Comparison of ENCODE assay signal across 16 cellular contexts in genomic region chr15:75170203-75170602, GRCh38. TPM values are rescaled to one million over a fixed set of nuclear protein-coding genes. Genes with fewer than 3 reads are reported as not detected.
A peak's percentile ranks its signal among the peaks of the same experiment; 100 is the strongest.
DNase-seq lines count a peak whose midpoint lies in the region; ATAC-seq and TF ChIP-seq lines count a peak whose summit lies in the region.
"Had no signal": no experiment of that assay in that cellular context is flagged by ENCODE, and none has a peak within 500 bp of the region (broad histone marks: within the 10 kb centered on the region; RNA-seq: fewer than 3 reads in every experiment).

No MANE protein-coding gene starts in this region.

- H3K27ac Mint-ChIP-seq in natural killer cell treated with Interleukin-12 subunit alpha and Interleukin-12 subunit beta and Interleukin-15 and Interleukin-18, amount 100 ng/mL, for 72 hours, result peak overlapping the region; percentile 58 to 78
- H3K27ac Mint-ChIP-seq in natural killer cell, result no peak overlapping the region
- H3K27ac Mint-ChIP-seq: CD14-positive monocyte; CD8-positive, alpha-beta T cell had no signal

- DNase-seq in natural killer cell treated with Interleukin-12 subunit alpha and Interleukin-12 subunit beta and Interleukin-15 and Interleukin-18, amount 100 ng/mL, for 72 hours (ENCODE audit: low spot score), result no peak
- no peak for DNase-seq in natural killer cell
- no peak for DNase-seq in PC-9
- DNase-seq in epithelial cell of prostate (ENCODE audit: low read depth, low spot score), result no peak
- no peak for DNase-seq in DMS53 (lab: John Stamatoyannopoulos, UW)
- DNase-seq: BE2C; CD8-positive, alpha-beta T cell; COR-L47; DMS153; DND-41; GF-D8 had no signal

- no peak overlapping the region for H3K4me3 ChIP-seq in PC-9
- H3K4me3 ChIP-seq: A549 had no signal

- ATAC-seq in natural killer cell treated with Interleukin-12 subunit alpha and Interleukin-12 subunit beta and Interleukin-15 and Interleukin-18, amount 100 ng/mL, for 72 hours, result no peak
- ATAC-seq in natural killer cell, result no peak
- ATAC-seq in HG02678 (IDR thresholded peaks at IDR 0.05; ENCODE audit: unreplicated experiment), result no peak
- ATAC-seq: CD8-positive, alpha-beta T cell; HCT116 had no signal

- no peak for TF ChIP-seq CTCF in natural killer cell (IDR thresholded peaks at IDR 0.05)
- no peak for TF ChIP-seq CTCF in PC-9 (conservative IDR thresholded peaks at IDR 0.05)

- BruUV-seq in PC-9 (replicated peaks; lab: Mats Ljungman, UMichigan), result no TSS peak

- H3K27ac ChIP-seq in PC-9, result peak overlapping the region; percentile 72
- H3K27ac ChIP-seq in epithelial cell of prostate, result peak overlapping the region; percentile 84

- no peak overlapping the region for H3K4me3 Mint-ChIP-seq in natural killer cell treated with Interleukin-12 subunit alpha and Interleukin-12 subunit beta and Interleukin-15 and Interleukin-18, amount 100 ng/mL, for 72 hours
- H3K4me3 Mint-ChIP-seq in natural killer cell, result no peak overlapping the region
- H3K4me3 Mint-ChIP-seq: CD14-positive monocyte; CD8-positive, alpha-beta T cell; IgD-negative memory B cell had no signal

- H3K79me2 ChIP-seq in PC-9 (ENCODE audit: low read depth), result no peaks in the 10 kb centered on the region

- H3K27me3 Mint-ChIP-seq in natural killer cell treated with Interleukin-12 subunit alpha and Interleukin-12 subunit beta and Interleukin-15 and Interleukin-18, amount 100 ng/mL, for 72 hours, result no peaks in the 10 kb centered on the region
- H3K27me3 Mint-ChIP-seq in natural killer cell (ENCODE audit: low read depth in 2 of 2), result no peaks in the 10 kb centered on the region

- no peaks in the 10 kb centered on the region for H3K27me3 ChIP-seq in PC-9 (ENCODE audit: insufficient read depth, low read depth)
- H3K27me3 ChIP-seq: BE2C had no signal

- H3K36me3 ChIP-seq in PC-9 (ENCODE audit: low read depth), result no peaks in the 10 kb centered on the region
- H3K36me3 ChIP-seq: BE2C had no signal

- H3K4me1 Mint-ChIP-seq in natural killer cell treated with Interleukin-12 subunit alpha and Interleukin-12 subunit beta and Interleukin-15 and Interleukin-18, amount 100 ng/mL, for 72 hours (ENCODE audit: low read depth in 2 of 2), result peaks cover 37 to 40% of the 10 kb centered on the region in 2 donors
- H3K4me1 Mint-ChIP-seq in natural killer cell, result peaks cover 38 to 39% of the 10 kb centered on the region in 2 donors

- H3K36me3 Mint-ChIP-seq in natural killer cell treated with Interleukin-12 subunit alpha and Interleukin-12 subunit beta and Interleukin-15 and Interleukin-18, amount 100 ng/mL, for 72 hours, result peaks cover 5% of the 10 kb centered on the region
- H3K36me3 Mint-ChIP-seq in natural killer cell, result no peaks in the 10 kb centered on the region
- H3K36me3 Mint-ChIP-seq: CD8-positive, alpha-beta T cell; IgD-negative memory B cell had no signal

- H3K9me3 Mint-ChIP-seq in natural killer cell treated with Interleukin-12 subunit alpha and Interleukin-12 subunit beta and Interleukin-15 and Interleukin-18, amount 100 ng/mL, for 72 hours, result no peaks in the 10 kb centered on the region
- H3K9me3 Mint-ChIP-seq in natural killer cell, result no peaks in the 10 kb centered on the region
- H3K9me3 Mint-ChIP-seq: CD8-positive, alpha-beta T cell; IgD-negative memory B cell had no signal

- H3K4me1 ChIP-seq in PC-9 (replicated peaks; ENCODE audit: insufficient read depth), result peaks cover 67% of the 10 kb centered on the region
- H3K4me1 ChIP-seq: BE2C had no signal

- H3K4me2 ChIP-seq in PC-9, result peak overlapping the region; percentile 40
- H3K4me2 ChIP-seq: A549 had no signal

- H4K20me1 ChIP-seq in PC-9 (ENCODE audit: insufficient read depth), result no peaks in the 10 kb centered on the region

- POLR2A ChIA-PET in PC-9 (lab: Charles Lee; ENCODE audit: unreplicated experiment), result interaction anchor here (1.2 kb wide), 1 partner anchor 31 kb away, joined by 4 read pairs; no protein-coding TSS in a partner anchor

- CTCF ChIA-PET in PC-9 (lab: Charles Lee), result no interaction called here

- H2AFZ ChIP-seq in PC-9, result no peak overlapping the region

- H3K9me2 ChIP-seq in PC-9 (ENCODE audit: insufficient read depth), result no peaks in the 10 kb centered on the region

- intact Hi-C loops in natural killer cell (cut with micrococcal nuclease), result no loop called here
- intact Hi-C loops in PC-9 (cut with micrococcal nuclease; ENCODE audit: unreplicated experiment), result loop anchor here (2.0 kb wide), 2 partner anchors 33 to 65 kb away; no protein-coding TSS in a partner anchor

- peaks cover 54% of the 10 kb centered on the region for H3F3A ChIP-seq in PC-9 (ENCODE audit: insufficient read depth, low read depth)

- no peaks in the 10 kb centered on the region for H3K9me3 ChIP-seq in PC-9 (ENCODE audit: insufficient read depth, low read depth)

RNA-seq across cellular contexts. Expression of gene C15orf39, which starts 31.5 kb away (rescaled TPM):
- total RNA-seq in natural killer cell treated with Interleukin-12 subunit alpha and Interleukin-12 subunit beta and Interleukin-15 and Interleukin-18, amount 100 ng/mL, for 72 hours, result 10 to 100 TPM; 26.8 to 30.3 TPM
- total RNA-seq in natural killer cell, result 10 to 100 TPM; 63.5 to 89.2 (median 70.1) TPM
- total RNA-seq in PC-9 (2021), result 40.8 and 41.3 TPM in 2 replicates

Comparison
In these comparisons a context has a peak if more than half of its experiments do, and no peak if none do; other contexts are left out.
1. H3K27ac Mint-ChIP-seq: peak in natural killer cell treated with Interleukin-12 subunit alpha and Interleukin-12 subunit beta and Interleukin-15 and Interleukin-18, amount 100 ng/mL, for 72 hours (2 of 2); none in natural killer cell (0 of 2).